Comparison of ENCODE assay signal across 8 cellular contexts in the genomic region with DNA sequence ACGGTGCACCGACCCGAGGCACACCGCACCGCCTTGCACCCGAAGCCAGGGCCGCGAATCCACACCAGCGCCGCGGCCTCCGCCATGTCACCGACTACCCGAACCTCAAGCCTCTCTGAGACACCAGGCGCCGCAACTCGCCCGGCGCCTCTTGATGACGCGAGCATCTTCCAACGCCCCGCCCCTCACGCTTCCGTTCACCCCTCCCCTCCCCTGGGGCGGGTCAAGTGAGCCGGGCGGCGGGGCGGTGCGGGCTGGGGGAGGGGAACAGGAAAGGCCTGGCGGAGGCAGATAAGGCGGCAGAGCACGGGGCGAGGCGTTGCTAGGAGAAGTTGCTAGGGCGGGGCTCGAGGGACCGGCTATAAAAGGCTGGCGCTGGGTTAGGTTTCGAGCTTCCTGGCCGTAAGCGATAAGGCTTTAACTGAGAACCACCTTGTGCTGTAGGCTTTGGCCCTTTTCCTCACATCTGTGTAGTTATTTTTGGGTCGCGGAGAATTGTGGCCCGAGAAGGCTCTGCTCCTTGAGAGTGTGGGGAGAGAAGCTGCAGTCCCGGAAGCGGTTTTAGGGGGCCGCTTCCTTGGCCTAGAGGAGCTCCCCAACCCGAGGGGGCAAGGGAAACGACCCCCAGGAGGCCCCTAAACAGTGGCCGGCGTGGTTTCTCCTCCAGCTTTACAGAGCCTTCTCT. TPM values are rescaled to one million over a fixed set of nuclear protein-coding genes. Genes with fewer than 3 reads are reported as not detected.
DNase-seq lines count a peak whose midpoint lies in the region; ATAC-seq lines count a peak whose summit lies in the region.

A gene (minus strand): TSS at position 117 of the 685 bp plus-strand sequence. CDS start 31 bp downstream, at position 86.

- H3K9me3 ChIP-seq in NT2/D1 (ENCODE audit: insufficient read depth, low read length) (no peaks in the 10 kb centered on the region), endocrine pancreas (ENCODE audit: control insufficient read depth, low read length) (no peaks in the 10 kb centered on the region)

- peaks cover 25% of the 10 kb centered on the region for H3K36me3 Mint-ChIP-seq in activated CD8-positive, alpha-beta memory T cell treated with anti-CD3 and anti-CD28 coated beads, Interleukin-2, amount 10 ng/mL, durations not matched to agents 7 days and 5 days

- H3K9ac ChIP-seq in NT2/D1 (ENCODE audit: insufficient read length, low read depth) (peak within 1 kb of the TSS; percentile 98), endocrine pancreas (ENCODE audit: control insufficient read depth, insufficient read depth, low read length) (peak within 1 kb of the TSS; percentile 97)

- H3K36me3 ChIP-seq in NT2/D1 (ENCODE audit: insufficient read depth, insufficient read length, low read length) (peaks cover 30% of the 10 kb centered on the region), endocrine pancreas (ENCODE audit: control insufficient read depth, insufficient read depth, low read length) (peaks cover 3% of the 10 kb centered on the region)

- peak; percentile 99 for DNase-seq in COR-L47 (lab: John Stamatoyannopoulos, UW)
- DNase-seq in HUDEP-2 (lab: John Stamatoyannopoulos, UW; ENCODE audit: unreplicated experiment in 76 of 76) = peak in 75 of 76 experiments; percentile 65 to 100 (median 99)
- peak; percentile 100 for DNase-seq in NT2/D1 (ENCODE audit: low read depth, low spot score)
- DNase-seq in activated CD8-positive, alpha-beta memory T cell treated with anti-CD3 and anti-CD28 coated beads, Interleukin-2, amount 10 ng/mL, durations not matched to agents 7 days and 5 days = peak; percentile 100
- peak; percentile 100 for DNase-seq in mesenteric fat pad (ENCODE audit: low spot score)
- peak; percentile 99 for DNase-seq in stimulated activated CD8-positive, alpha-beta memory T cell treated with anti-CD3 and anti-CD28 coated beads, Interleukin-15, amount 100 ng/mL, for 24 hours (ENCODE audit: low read depth)

- H3K4me1 Mint-ChIP-seq in activated CD8-positive, alpha-beta memory T cell treated with anti-CD3 and anti-CD28 coated beads, Interleukin-2, amount 10 ng/mL, durations not matched to agents 7 days and 5 days = peaks cover 66% of the 10 kb centered on the region

- H3K9me3 Mint-ChIP-seq in activated CD8-positive, alpha-beta memory T cell treated with anti-CD3 and anti-CD28 coated beads, Interleukin-2, amount 10 ng/mL, durations not matched to agents 7 days and 5 days (ENCODE audit: low read depth) = no peaks in the 10 kb centered on the region

- peak within 1 kb of the TSS; percentile 98 for H3K4me3 Mint-ChIP-seq in activated CD8-positive, alpha-beta memory T cell treated with anti-CD3 and anti-CD28 coated beads, Interleukin-2, amount 10 ng/mL, durations not matched to agents 7 days and 5 days

- H3K27ac Mint-ChIP-seq in activated CD8-positive, alpha-beta memory T cell treated with anti-CD3 and anti-CD28 coated beads, Interleukin-2, amount 10 ng/mL, durations not matched to agents 7 days and 5 days = peak within 1 kb of the TSS; percentile 100

- H3K27me3 ChIP-seq in NT2/D1 (ENCODE audit: insufficient read depth, insufficient read length) (no peaks in the 10 kb centered on the region), endocrine pancreas (ENCODE audit: control insufficient read depth, insufficient read depth, low read length) (no peaks in the 10 kb centered on the region)

- no peaks in the 10 kb centered on the region for H3K27me3 Mint-ChIP-seq in activated CD8-positive, alpha-beta memory T cell treated with anti-CD3 and anti-CD28 coated beads, Interleukin-2, amount 10 ng/mL, durations not matched to agents 7 days and 5 days

- CTCF ChIA-PET in activated CD8-positive, alpha-beta memory T cell treated with anti-CD3 and anti-CD28 coated beads, Interleukin-2, amount 10 ng/mL, durations not matched to agents 7 days and 5 days (lab: Charles Lee) = interaction anchor here (0.6 to 3.1 kb wide), 9 partner anchors 9 to 126 kb away, joined by 3 to 13 read pairs (median 3); a partner anchor contains a TSS

- H3K4me3 ChIP-seq in NT2/D1 (ENCODE audit: insufficient read length, low read depth) = peak within 1 kb of the TSS; percentile 98
- H3K4me3 ChIP-seq in endocrine pancreas (ENCODE audit: control insufficient read depth, insufficient read depth, low read length) = peak within 1 kb of the TSS; percentile 99

- ATAC-seq in GM21381 (IDR thresholded peaks at IDR 0.05; ENCODE audit: unreplicated experiment) = peak; percentile 82
- ATAC-seq in activated CD8-positive, alpha-beta memory T cell treated with anti-CD3 and anti-CD28 coated beads, Interleukin-2, amount 10 ng/mL, durations not matched to agents 7 days and 5 days = peak; percentile 89

- H3K4me1 ChIP-seq in NT2/D1 (ENCODE audit: insufficient read depth, insufficient read length) (peaks cover 9% of the 10 kb centered on the region), endocrine pancreas (ENCODE audit: control insufficient read depth, insufficient read depth, low read length) (peaks cover 12% of the 10 kb centered on the region)

RNA-seq across cellular contexts. Expression of the gene that starts here (rescaled TPM):
- total RNA-seq in activated CD8-positive, alpha-beta memory T cell treated with anti-CD3 and anti-CD28 coated beads, Interleukin-2, amount 10 ng/mL, durations not matched to agents 7 days and 5 days = 10 to 100 TPM; 16.6 to 20.9 TPM
- total RNA-seq in mesenteric fat pad = 20.1 TPM

Comparison
In these comparisons a context has a peak if more than half of its experiments do, and no peak if none do; other contexts are left out.
1. Peak in every context shown above with its lines: DNase-seq, ATAC-seq and H3K4me3 ChIP-seq.